Comparison of ENCODE assay signal across 7 cellular contexts in the genomic region with DNA sequence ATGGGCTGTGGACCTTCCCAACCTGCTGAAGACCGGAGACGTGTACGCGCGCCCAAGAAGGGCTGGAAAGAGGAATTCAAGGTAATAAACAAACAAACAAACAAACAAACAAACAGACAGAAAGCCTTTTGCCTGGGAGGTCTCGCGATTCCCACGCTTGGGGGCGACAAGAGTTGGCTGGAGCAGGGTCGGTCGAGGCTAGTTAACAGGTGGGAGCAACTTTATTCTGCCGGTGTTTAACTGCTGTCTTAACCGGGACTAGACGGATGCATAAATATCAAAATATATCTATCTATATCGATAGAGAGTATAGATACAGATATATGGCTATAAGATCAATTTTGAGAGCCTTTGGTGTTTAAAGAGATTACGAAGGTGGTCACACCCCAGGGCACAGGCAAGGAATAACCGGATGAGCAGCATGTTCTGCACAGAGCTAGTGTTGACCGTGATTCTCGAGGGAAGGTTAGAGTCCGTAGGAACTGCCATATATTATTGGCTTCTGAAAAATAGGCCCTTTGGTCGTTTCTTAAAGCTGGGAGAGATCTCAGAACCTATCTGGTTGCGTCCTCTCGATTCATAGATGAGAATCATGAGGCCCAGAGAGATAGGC. TPM values are rescaled to one million over a fixed set of nuclear protein-coding genes. Genes with fewer than 3 reads are reported as not detected.
DNase-seq lines count a peak whose midpoint lies in the region; ATAC-seq, FAIRE-seq and TF ChIP-seq lines count a peak whose summit lies in the region.

No MANE protein-coding gene starts in this region.

- WGBS in HepG2 (ENCODE audit: low lambda C conversion rate) = 26% methylated on average over 23 of the region's 23 CpGs

- in situ Hi-C loops in HepG2 (cut with HindIII; ENCODE audit: extremely low pct_ligation_motif_present, low pct_unique_long_range_greater_than_20kb) (no loop called here), ACHN (cut with HindIII; ENCODE audit: low pct_ligation_motif_present, low pct_unique_long_range_greater_than_20kb, low sequenced_read_pairs) (no loop called here)

- no peaks in the 10 kb centered on the region for H3K9me3 ChIP-seq in HepG2 (ENCODE audit: low read length)

- H3K9ac ChIP-seq in HepG2 (ENCODE audit: insufficient read depth, low read depth, low read length) = no peak overlapping the region

- no peak for TF ChIP-seq RAD21 in HepG2 (CRISPR knock-in tag; IDR thresholded peaks at IDR 0.05)

- FAIRE-seq in HepG2 (lab: Jason Lieb, UNC) = no peak

- no peaks in the 10 kb centered on the region for H3K79me2 ChIP-seq in HepG2 (ENCODE audit: insufficient read depth, low read length)

- POLR2A ChIA-PET in MCF 10A (lab: Yijun Ruan, JAX) (no interaction called here), HepG2 (lab: Yijun Ruan, JAX) (no interaction called here)

- BruUV-seq in MCF 10A (replicated peaks; lab: Mats Ljungman, UMichigan) = no TSS peak
- no TSS peak for BruUV-seq in HepG2 (replicated peaks; lab: Mats Ljungman, UMichigan)

- H3K4me1 ChIP-seq in HepG2 (ENCODE audit: insufficient read depth, low read length) = peaks cover 4% of the 10 kb centered on the region; the same call in 1 of the 2 replicates

- no peaks in the 10 kb centered on the region for H3K9me3 Mint-ChIP-seq in MCF 10A (ENCODE audit: unreplicated experiment)
- peaks cover 3% of the 10 kb centered on the region for H3K9me3 Mint-ChIP-seq in stimulated activated effector memory CD8-positive, alpha-beta T cell treated with anti-CD3 and anti-CD28 coated beads, Interleukin-12 subunit alpha, Interleukin-12 subunit beta, amount 100 ng/mL, for 72 hours

- DNase-seq in LNCaP clone FGC (ENCODE audit: low read depth) (no peak), MCF 10A (ENCODE audit: unreplicated experiment) (no peak), HepG2 (ENCODE audit: low spot score) (no peak), ACHN (no peak), GF-D8 (lab: John Stamatoyannopoulos, UW) (no peak)
- no peak for DNase-seq in stimulated activated effector memory CD8-positive, alpha-beta T cell treated with anti-CD3 and anti-CD28 coated beads, Interleukin-12 subunit alpha, Interleukin-12 subunit beta, amount 100 ng/mL, for 72 hours (ENCODE audit: low spot score in 2 of 2)
- DNase-seq in activated CD4-positive, alpha-beta T cell treated with anti-CD3 and anti-CD28 coated beads, Interleukin-2, amount 50 U/mL, for 1 hour = no peak

- no peaks in the 10 kb centered on the region for H4K20me1 ChIP-seq in HepG2 (ENCODE audit: insufficient read depth, low read length)

- intact Hi-C loops in MCF 10A (cut with micrococcal nuclease) = no loop called here
- intact Hi-C loops in HepG2 (cut with micrococcal nuclease; ENCODE audit: unreplicated experiment) = no loop called here

- no peak for TF ChIP-seq EP300 in HepG2 (IDR thresholded peaks at IDR 0.05; ENCODE audit: low read depth in 2 of 2, low read length in 2 of 2)
- no peak for TF ChIP-seq EP300 in HepG2 (CRISPR knock-in tag; IDR thresholded peaks at IDR 0.05; ENCODE audit: borderline replicate concordance)

- H3K4me3 ChIP-seq in LNCaP clone FGC (ENCODE audit: low read depth, low read length) = peak overlapping the region; percentile 47
- peak overlapping the region in 2 of 3 experiments; percentile 33 to 43; a peak in 3 of 6 replicates for H3K4me3 ChIP-seq in HepG2 (replicated peaks in 1 of 3; ENCODE audit: insufficient read depth in 1 of 3, low read depth in 2 of 3, low read length in 3 of 3)

- no peak overlapping the region for H3K27ac Mint-ChIP-seq in MCF 10A (ENCODE audit: low read depth, unreplicated experiment)
- no peak overlapping the region for H3K27ac Mint-ChIP-seq in stimulated activated effector memory CD8-positive, alpha-beta T cell treated with anti-CD3 and anti-CD28 coated beads, Interleukin-12 subunit alpha, Interleukin-12 subunit beta, amount 100 ng/mL, for 72 hours

- CTCF ChIA-PET in MCF 10A (lab: Yijun Ruan, JAX) = no interaction called here
- CTCF ChIA-PET in HepG2 (lab: Yijun Ruan, JAX; ENCODE audit: low intra/inter-chr PET ratio, low total read pairs) = no interaction called here

- no peak; the same call in 2 of the 3 replicates for ATAC-seq in HepG2
- ATAC-seq in stimulated activated effector memory CD8-positive, alpha-beta T cell treated with anti-CD3 and anti-CD28 coated beads, Interleukin-12 subunit alpha, Interleukin-12 subunit beta, amount 100 ng/mL, for 72 hours = no peak

- no peaks in the 10 kb centered on the region for H3K36me3 ChIP-seq in HepG2 (replicated peaks in 1 of 2; ENCODE audit: control insufficient read depth in 1 of 2, insufficient read depth in 2 of 2, low read length in 2 of 2)

- peak overlapping the region; percentile 58 for H3K4me2 ChIP-seq in HepG2 (ENCODE audit: low read depth, low read length)

- H3K27ac ChIP-seq in HepG2 (ENCODE audit: extremely low read length, insufficient read depth, low read length) = no peak overlapping the region

- peaks cover 6% of the 10 kb centered on the region for H3K4me1 Mint-ChIP-seq in MCF 10A (ENCODE audit: insufficient read depth, unreplicated experiment)
- peaks cover 8% of the 10 kb centered on the region for H3K4me1 Mint-ChIP-seq in stimulated activated effector memory CD8-positive, alpha-beta T cell treated with anti-CD3 and anti-CD28 coated beads, Interleukin-12 subunit alpha, Interleukin-12 subunit beta, amount 100 ng/mL, for 72 hours

- peak overlapping the region; percentile 71 for H3K4me3 Mint-ChIP-seq in MCF 10A (ENCODE audit: unreplicated experiment)
- peak overlapping the region; percentile 56 for H3K4me3 Mint-ChIP-seq in stimulated activated effector memory CD8-positive, alpha-beta T cell treated with anti-CD3 and anti-CD28 coated beads, Interleukin-12 subunit alpha, Interleukin-12 subunit beta, amount 100 ng/mL, for 72 hours

- peaks cover 0 to 19% of the 10 kb centered on the region in 2 experiments; a peak in 2 of 5 replicates for H3K27me3 ChIP-seq in HepG2 (ENCODE audit: control insufficient read depth in 1 of 2, insufficient read depth in 2 of 2, low read length in 2 of 2)

- no peak overlapping the region for H2AFZ ChIP-seq in HepG2 (ENCODE audit: low read length)

- H3K36me3 Mint-ChIP-seq in MCF 10A (ENCODE audit: insufficient read depth, unreplicated experiment) = no peaks in the 10 kb centered on the region
- no peaks in the 10 kb centered on the region for H3K36me3 Mint-ChIP-seq in stimulated activated effector memory CD8-positive, alpha-beta T cell treated with anti-CD3 and anti-CD28 coated beads, Interleukin-12 subunit alpha, Interleukin-12 subunit beta, amount 100 ng/mL, for 72 hours

- TF ChIP-seq CTCF in LNCaP clone FGC (IDR thresholded peaks at IDR 0.05; ENCODE audit: control insufficient read depth, extremely low read depth, insufficient read depth) = no peak
- TF ChIP-seq CTCF in MCF 10A (IDR thresholded peaks at IDR 0.05; ENCODE audit: unreplicated experiment) = no peak
- no peak for TF ChIP-seq CTCF in HepG2 (CRISPR knock-in tag; IDR thresholded peaks at IDR 0.05)

- no peak for TF ChIP-seq POLR2A in HepG2 (IDR thresholded peaks at IDR 0.05; ENCODE audit: insufficient read depth in 1 of 2, low read depth in 2 of 2, low read length in 2 of 2)

- peaks cover 19% of the 10 kb centered on the region for H3K27me3 Mint-ChIP-seq in MCF 10A (ENCODE audit: insufficient read depth, unreplicated experiment)

TF ChIP-seq in HepG2, 621 proteins besides CTCF, POLR2A, EP300 and RAD21:
- TF ChIP-seq ZNF234 (CRISPR knock-in tag; conservative IDR thresholded peaks at IDR 0.05) (no peak), MYC (CRISPR knock-in tag; IDR thresholded peaks at IDR 0.05; ENCODE audit: borderline replicate concordance) (no peak), ZSCAN9 (CRISPR knock-in tag; IDR thresholded peaks at IDR 0.05; ENCODE audit: borderline replicate concordance) (no peak)
- TF ChIP-seq, protein P1, sequence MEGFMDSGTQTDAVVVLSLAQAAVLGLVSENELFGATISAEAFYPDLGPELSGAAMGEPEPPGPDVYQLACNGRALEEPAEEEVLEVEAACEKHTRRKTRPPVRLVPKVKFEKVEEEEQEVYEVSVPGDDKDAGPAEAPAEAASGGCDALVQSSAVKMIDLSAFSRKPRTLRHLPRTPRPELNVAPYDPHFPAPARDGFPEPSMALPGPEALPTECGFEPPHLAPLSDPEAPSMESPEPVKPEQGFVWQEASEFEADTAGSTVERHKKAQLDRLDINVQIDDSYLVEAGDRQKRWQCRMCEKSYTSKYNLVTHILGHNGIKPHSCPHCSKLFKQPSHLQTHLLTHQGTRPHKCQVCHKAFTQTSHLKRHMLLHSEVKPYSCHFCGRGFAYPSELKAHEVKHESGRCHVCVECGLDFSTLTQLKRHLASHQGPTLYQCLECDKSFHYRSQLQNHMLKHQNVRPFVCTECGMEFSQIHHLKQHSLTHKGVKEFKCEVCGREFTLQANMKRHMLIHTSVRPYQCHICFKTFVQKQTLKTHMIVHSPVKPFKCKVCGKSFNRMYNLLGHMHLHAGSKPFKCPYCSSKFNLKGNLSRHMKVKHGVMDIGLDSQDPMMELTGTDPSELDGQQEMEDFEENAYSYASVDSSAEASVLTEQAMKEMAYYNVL (CRISPR knock-in tag; IDR thresholded peaks at IDR 0.05; ENCODE audit: borderline replicate concordance) = no peak
TF ChIP-seq in HepG2: peak in this region for 0.

RNA-seq across cellular contexts. Expression of a gene that starts 0.5 kb away (rescaled TPM):
- total RNA-seq in MCF 10A (2022) (not detected in 2 replicates), HepG2 (2016; rRNA removed; fragmentation: Illumina TruSeq; extraction: Trizol) (not detected in 2 replicates)
- not detected in 2 replicates for total RNA-seq in HepG2 (2016; cell fraction: cytosol; rRNA removed; fragmentation: Illumina TruSeq; extraction: Trizol; ENCODE audit: low read depth)
- total RNA-seq in HepG2 (2016; cell fraction: insoluble cytoplasmic fraction; rRNA removed; fragmentation: Illumina TruSeq; extraction: Trizol) = not detected in 2 replicates
- not detected in 2 replicates for total RNA-seq in HepG2 (2016; cell fraction: membrane; rRNA removed; fragmentation: Illumina TruSeq; extraction: Trizol)
- not detected in 2 replicates for total RNA-seq in HepG2 (2016; cell fraction: nucleus; rRNA removed; fragmentation: Illumina TruSeq; extraction: Trizol)
- polyA plus RNA-seq in HepG2 (2011; rRNA removed) = not detected in 2 replicates
- polyA plus RNA-seq in HepG2 (2011; cell fraction: cytosol; rRNA removed) = not detected in 2 replicates
- not detected in 2 replicates for polyA plus RNA-seq in HepG2 (2011; cell fraction: nucleus; rRNA removed)
- polyA plus RNA-seq in HepG2 (2012) = not detected in 2 replicates
- not detected in 2 replicates for polyA plus RNA-seq in HepG2 (2016; cell fraction: cytosol; fragmentation: Illumina TruSeq; extraction: Trizol; ENCODE audit: low read depth)
- not detected in 2 replicates for polyA plus RNA-seq in HepG2 (2016; cell fraction: insoluble cytoplasmic fraction; fragmentation: Illumina TruSeq; extraction: Trizol; ENCODE audit: low read depth)
- not detected in 2 replicates for polyA plus RNA-seq in HepG2 (2016; cell fraction: membrane; fragmentation: Illumina TruSeq; extraction: Trizol; ENCODE audit: low read depth)
- not detected in 2 replicates for polyA plus RNA-seq in HepG2 (2016; cell fraction: nucleus; fragmentation: Illumina TruSeq; extraction: Trizol; ENCODE audit: insufficient read depth, low read depth)
- polyA minus RNA-seq in HepG2 (2011; rRNA and poly(A)+ RNA removed; ENCODE audit: low replicate concordance) = not detected in 2 replicates
- polyA minus RNA-seq in HepG2 (2011; cell fraction: cytosol; rRNA and poly(A)+ RNA removed) = not detected in 2 replicates
- polyA minus RNA-seq in HepG2 (2011; cell fraction: nucleus; rRNA and poly(A)+ RNA removed) = not detected in 2 replicates
